14 cellular contexts compared by ENCODE assay signal in genomic region chr6:21132856-21133610, GRCh38.
A peak's percentile ranks its signal among the peaks of the same experiment; 100 is the strongest.
DNase-seq lines count a peak whose midpoint lies in the region; ATAC-seq and TF ChIP-seq lines count a peak whose summit lies in the region.
"Had no signal": no experiment of that assay in that cellular context is flagged by ENCODE, and none has a peak within 500 bp of the region (broad histone marks: within the 10 kb centered on the region; RNA-seq: fewer than 3 reads in every experiment).

No MANE protein-coding gene starts in this region.

- no peaks in the 10 kb centered on the region for H3K36me3 ChIP-seq in Loucy (ENCODE audit: insufficient read depth, low read length)
- H3K36me3 ChIP-seq: heart right ventricle, SJCRH30 had no signal

- H2AFZ ChIP-seq in Loucy (ENCODE audit: low read length): no peak overlapping the region

- no peaks in the 10 kb centered on the region for H3K9me3 ChIP-seq in Loucy (ENCODE audit: insufficient read depth, low read depth, low read length)
- H3K9me3 ChIP-seq: heart right ventricle, SJCRH30 had no signal

- H3K36me3 Mint-ChIP-seq in nephron progenitor cell (ENCODE audit: low read depth): no peaks in the 10 kb centered on the region
- no peaks in the 10 kb centered on the region for H3K36me3 Mint-ChIP-seq in activated CD4-positive, alpha-beta T cell treated with anti-CD3 and anti-CD28 coated beads for 36 hours (ENCODE audit: low read depth)

- H3K79me2 ChIP-seq in Loucy (ENCODE audit: insufficient read depth, low read length): no peaks in the 10 kb centered on the region

- H3K4me1 ChIP-seq in Loucy (ENCODE audit: insufficient read depth, low read length, poor library complexity, severe bottlenecking): peaks cover 28% of the 10 kb centered on the region
- H3K4me1 ChIP-seq: SJCRH30 had no signal

- H3K4me2 ChIP-seq in Loucy (ENCODE audit: low read depth, low read length, poor library complexity, severe bottlenecking): peak overlapping the region; percentile 50

- intact Hi-C loops in activated CD4-positive, alpha-beta T cell treated with anti-CD3 and anti-CD28 coated beads for 36 hours (cut with DNase I, micrococcal nuclease): no loop called here

- H3K4me3 ChIP-seq in Loucy (ENCODE audit: low read length, poor library complexity, severe bottlenecking): peak overlapping the region; percentile 43
- H3K4me3 ChIP-seq: SJCRH30 had no signal

- H4K20me1 ChIP-seq in Loucy (ENCODE audit: insufficient read depth, low read length, poor library complexity, severe bottlenecking): no peaks in the 10 kb centered on the region

- H3K27ac Mint-ChIP-seq in nephron progenitor cell: no peak overlapping the region
- no peak overlapping the region for H3K27ac Mint-ChIP-seq in activated CD4-positive, alpha-beta T cell treated with anti-CD3 and anti-CD28 coated beads for 36 hours
- H3K27ac Mint-ChIP-seq: activated naive CD8-positive, alpha-beta T cell treated with anti-CD3 and anti-CD28 coated beads, Interleukin-2, amount 50 U/mL, for 24 hours had no signal

- no peaks in the 10 kb centered on the region for H3F3A ChIP-seq in Loucy (ENCODE audit: low read depth)

- no peaks in the 10 kb centered on the region for H3K27me3 Mint-ChIP-seq in nephron progenitor cell (ENCODE audit: low read depth, poor library complexity)
- no peaks in the 10 kb centered on the region for H3K27me3 Mint-ChIP-seq in activated CD4-positive, alpha-beta T cell treated with anti-CD3 and anti-CD28 coated beads for 36 hours
- H3K27me3 Mint-ChIP-seq: activated naive CD8-positive, alpha-beta T cell treated with anti-CD3 and anti-CD28 coated beads, Interleukin-2, amount 50 U/mL, for 24 hours had no signal

- CTCF ChIA-PET in activated CD4-positive, alpha-beta T cell treated with anti-CD3 and anti-CD28 coated beads for 36 hours (lab: Charles Lee): no interaction called here

- H3K9ac ChIP-seq in Loucy (ENCODE audit: low read depth, low read length, poor library complexity, severe bottlenecking): peak overlapping the region; percentile 53

- POLR2A ChIA-PET in activated CD4-positive, alpha-beta T cell treated with anti-CD3 and anti-CD28 coated beads for 36 hours (lab: Charles Lee): no interaction called here

- no peak overlapping the region for H3K4me3 Mint-ChIP-seq in nephron progenitor cell
- no peak overlapping the region for H3K4me3 Mint-ChIP-seq in activated CD4-positive, alpha-beta T cell treated with anti-CD3 and anti-CD28 coated beads for 36 hours
- H3K4me3 Mint-ChIP-seq: activated naive CD8-positive, alpha-beta T cell treated with anti-CD3 and anti-CD28 coated beads, Interleukin-2, amount 50 U/mL, for 24 hours had no signal

- H3K4me1 Mint-ChIP-seq in nephron progenitor cell: peaks cover 51% of the 10 kb centered on the region
- H3K4me1 Mint-ChIP-seq in activated CD4-positive, alpha-beta T cell treated with anti-CD3 and anti-CD28 coated beads for 36 hours: no peaks in the 10 kb centered on the region
- H3K4me1 Mint-ChIP-seq: activated naive CD8-positive, alpha-beta T cell treated with anti-CD3 and anti-CD28 coated beads, Interleukin-2, amount 50 U/mL, for 24 hours had no signal

- no peaks in the 10 kb centered on the region for H3K9me3 Mint-ChIP-seq in nephron progenitor cell
- no peaks in the 10 kb centered on the region for H3K9me3 Mint-ChIP-seq in activated CD4-positive, alpha-beta T cell treated with anti-CD3 and anti-CD28 coated beads for 36 hours (ENCODE audit: low read depth)
- H3K9me3 Mint-ChIP-seq: activated naive CD8-positive, alpha-beta T cell treated with anti-CD3 and anti-CD28 coated beads, Interleukin-2, amount 50 U/mL, for 24 hours had no signal

- ATAC-seq in activated CD4-positive, alpha-beta T cell treated with anti-CD3 and anti-CD28 coated beads for 36 hours: no peak
- no peak for ATAC-seq in HG03457 (IDR thresholded peaks at IDR 0.05; ENCODE audit: unreplicated experiment)
- ATAC-seq: activated naive CD8-positive, alpha-beta T cell treated with anti-CD3 and anti-CD28 coated beads, Interleukin-2, amount 50 U/mL, for 24 hours had no signal

- no peaks in the 10 kb centered on the region for H3K9me2 ChIP-seq in Loucy (replicated peaks; ENCODE audit: low read depth, low read length)

- TF ChIP-seq CTCF in Loucy (conservative IDR thresholded peaks at IDR 0.05; ENCODE audit: low read length) (no peak), nephron progenitor cell (IDR thresholded peaks at IDR 0.05) (no peak)

- no peaks in the 10 kb centered on the region for H3K27me3 ChIP-seq in Loucy (ENCODE audit: insufficient read depth, low read length, poor library complexity, severe bottlenecking)
- H3K27me3 ChIP-seq: heart right ventricle, SJCRH30 had no signal

- DNase-seq in NCI-H69 (lab: John Stamatoyannopoulos, UW) (peak; percentile 84), dermis blood vessel endothelial cell (peak; percentile 13), nephron progenitor cell (peak; percentile 3), DMS153 treated with DMSO at 0.1 percent for 48 hours (lab: John Stamatoyannopoulos, UW; ENCODE audit: unreplicated experiment) (no peak), hepatic stellate cell (ENCODE audit: low spot score) (no peak)
- DNase-seq in activated CD4-positive, alpha-beta T cell treated with anti-CD3 and anti-CD28 coated beads for 36 hours: no peak
- DNase-seq: activated CD4-positive, alpha-beta T cell treated with anti-CD3 and anti-CD28 coated beads, Interleukin-2, amount 50 U/mL, for 4 hours; activated naive CD8-positive, alpha-beta T cell treated with anti-CD3 and anti-CD28 coated beads, Interleukin-2, amount 50 U/mL, for 24 hours; heart right ventricle; Karpas-422; NCI-H2029 treated with DMSO at 0.1 percent for 48 hours had no signal

Comparison
In these comparisons a context has a peak if more than half of its experiments do, and no peak if none do; other contexts are left out.
1. DNase-seq: peak in NCI-H69 (single experiment), dermis blood vessel endothelial cell (single experiment) and nephron progenitor cell (single experiment); none in DMS153 treated with DMSO at 0.1 percent for 48 hours (single experiment), activated CD4-positive, alpha-beta T cell treated with anti-CD3 and anti-CD28 coated beads for 36 hours (single experiment) and hepatic stellate cell (single experiment).